ENCODE assay signal across 17 cellular contexts in genomic region chr2:235859651-235860050, GRCh38.
A peak's percentile ranks its signal among the peaks of the same experiment; 100 is the strongest.
DNase-seq lines count a peak whose midpoint lies in the region; ATAC-seq and TF ChIP-seq lines count a peak whose summit lies in the region.
"Had no signal": no experiment of that assay in that cellular context is flagged by ENCODE, and none has a peak within 500 bp of the region (broad histone marks: within the 10 kb centered on the region; RNA-seq: fewer than 3 reads in every experiment).

No MANE protein-coding gene starts in this region.

- H3K4ac ChIP-seq in neuronal stem cell (ENCODE audit: low read length), result no peak overlapping the region

- POLR2A ChIA-PET in HEK293 (lab: Yijun Ruan, JAX), result no interaction called here

- no peak overlapping the region for H2BK15ac ChIP-seq in neuronal stem cell (ENCODE audit: low read length)

- CTCF ChIA-PET in HEK293 (lab: Yijun Ruan, JAX), result interaction anchor here (0.6 kb wide), 1 partner anchor 1202 kb away, joined by 3 read pairs; no protein-coding TSS in a partner anchor

- H3K9ac ChIP-seq in neuronal stem cell (ENCODE audit: low read depth, low read length, poor library complexity), result no peak overlapping the region

- H3K4me3 ChIP-seq in HEK293 (ENCODE audit: low read depth, low read length) (no peak overlapping the region), brain microvascular endothelial cell (ENCODE audit: low read depth, low read length) (no peak overlapping the region), neuronal stem cell (ENCODE audit: low read length in 2 of 2) (no peak overlapping the region), dorsolateral prefrontal cortex (no peak overlapping the region)
- H3K4me3 ChIP-seq: HAP-1, lower lobe of right lung had no signal

- H3K27ac ChIP-seq in HEK293 (ENCODE audit: extremely low read depth, low read depth, low read length) (no peak overlapping the region), brain microvascular endothelial cell (peak overlapping the region; percentile 54), neuronal stem cell (replicated peaks; ENCODE audit: low read length) (no peak overlapping the region), dorsolateral prefrontal cortex (peak overlapping the region in 3 of 59 donors; percentile 7 to 58 (median 27))
- H3K27ac ChIP-seq: lower lobe of right lung had no signal

- H3K4me2 ChIP-seq in neuronal stem cell (ENCODE audit: insufficient read depth, low read length, poor library complexity, severe bottlenecking), result no peak overlapping the region

- H4K91ac ChIP-seq in neuronal stem cell (ENCODE audit: low read depth, low read length, poor library complexity), result no peak overlapping the region

- H2BK5ac ChIP-seq in neuronal stem cell (ENCODE audit: low read length), result no peak overlapping the region

- no peaks in the 10 kb centered on the region for H3K79me1 ChIP-seq in neuronal stem cell (ENCODE audit: low read depth, low read length)

- in situ Hi-C loops in brain microvascular endothelial cell (cut with HindIII; ENCODE audit: low pct_ligation_motif_present, low sequenced_read_pairs), result no loop called here

- no peak overlapping the region for H3K18ac ChIP-seq in neuronal stem cell (ENCODE audit: low read length)

- no peak overlapping the region for H2BK12ac ChIP-seq in neuronal stem cell (ENCODE audit: low read length)

- H3K23ac ChIP-seq in neuronal stem cell (ENCODE audit: low read depth, low read length, poor library complexity), result no peak overlapping the region

- ATAC-seq in left cardiac atrium (peak; percentile 68 to 80), GM21360 (IDR thresholded peaks at IDR 0.05; ENCODE audit: unreplicated experiment) (no peak), HG03196 (IDR thresholded peaks at IDR 0.05; ENCODE audit: unreplicated experiment) (no peak)
- ATAC-seq: activated T-cell treated with anti-CD3 and anti-CD28 coated beads, Interleukin-2, amount 50 U/mL, for 72 hours; lower lobe of right lung had no signal

- no CpG with 5 or more reads among the region's 8 CpGs for WGBS in neuronal stem cell (ENCODE audit: extremely low coverage in 2 of 2, insufficient read length in 2 of 2, insufficient replicate concordance in 1 of 2), 2 donors

- H3K9me3 ChIP-seq in HEK293 (ENCODE audit: control insufficient read depth, insufficient read depth, low read depth, low read length) (no peaks in the 10 kb centered on the region), neuronal stem cell (replicated peaks in 1 of 2; ENCODE audit: control insufficient read depth in 2 of 2, insufficient read depth in 1 of 2, low read depth in 1 of 2, low read length in 2 of 2) (peaks cover 0 to 1% of the 10 kb centered on the region in 2 donors)
- H3K9me3 ChIP-seq: HAP-1, lower lobe of right lung had no signal

- no peak for TF ChIP-seq CTCF in HEK293 (tag by site-specific recombination; IDR thresholded peaks at IDR 0.05)
- no peak for TF ChIP-seq CTCF in brain microvascular endothelial cell (IDR thresholded peaks at IDR 0.05; ENCODE audit: low read depth, low read length, missing control alignments)
- TF ChIP-seq CTCF in dorsolateral prefrontal cortex (IDR thresholded peaks at IDR 0.05 in 54 of 56, conservative IDR thresholded peaks at IDR 0.05 in 2 of 56; ENCODE audit: low read depth in 1 of 56, partially characterized antibody in 56 of 56), result no peak

- H3K36me3 ChIP-seq in HEK293 (ENCODE audit: control insufficient read depth in 2 of 2, insufficient read depth in 1 of 2, low read length in 2 of 2) (no peaks in the 10 kb centered on the region), brain microvascular endothelial cell (replicated peaks) (no peaks in the 10 kb centered on the region), neuronal stem cell (replicated peaks in 1 of 2; ENCODE audit: control insufficient read depth in 2 of 2, insufficient read depth in 2 of 2, low read length in 2 of 2) (peaks cover 5 to 16% of the 10 kb centered on the region in 2 donors)
- H3K36me3 ChIP-seq: HAP-1, lower lobe of right lung had no signal

- no peak overlapping the region for H2BK120ac ChIP-seq in neuronal stem cell (ENCODE audit: low read depth, low read length)

- H3K14ac ChIP-seq in neuronal stem cell (ENCODE audit: low read length), result no peak overlapping the region

- H3K27me3 ChIP-seq in brain microvascular endothelial cell (replicated peaks), result no peaks in the 10 kb centered on the region
- no peaks in the 10 kb centered on the region for H3K27me3 ChIP-seq in neuronal stem cell (ENCODE audit: control insufficient read depth in 3 of 3, insufficient read depth in 3 of 3, low read depth in 1 of 3, low read length in 3 of 3)
- no peaks in the 10 kb centered on the region for H3K27me3 ChIP-seq in dorsolateral prefrontal cortex

- intact Hi-C loops in left cardiac atrium (cut with DNase I), result no loop called here
- intact Hi-C loops in dorsolateral prefrontal cortex (cut with DNase I), result no loop called here

- H4K8ac ChIP-seq in neuronal stem cell (ENCODE audit: low read depth, low read length), result no peak overlapping the region

- H3K4me1 ChIP-seq in HEK293 (ENCODE audit: control insufficient read depth, insufficient read depth, low read length), result no peaks in the 10 kb centered on the region
- H3K4me1 ChIP-seq in neuronal stem cell (ENCODE audit: control insufficient read depth in 2 of 2, insufficient read depth in 1 of 2, low read depth in 1 of 2, low read length in 2 of 2), result peaks cover 3 to 16% of the 10 kb centered on the region in 2 donors
- H3K4me1 ChIP-seq: lower lobe of right lung had no signal

- DNase-seq in brain microvascular endothelial cell (no peak), left cardiac atrium (peak; percentile 37), neuronal stem cell (ENCODE audit: low spot score) (no peak), NCI-H2196 (lab: John Stamatoyannopoulos, UW; ENCODE audit: unreplicated experiment) (no peak), dorsolateral prefrontal cortex (no peak)
- DNase-seq: activated CD4-positive, CD25-positive, alpha-beta regulatory T cell; activated T-cell treated with anti-CD3 and anti-CD28 coated beads, Interleukin-2, amount 50 U/mL, for 72 hours; CD4-positive, alpha-beta T cell; foreskin fibroblast; lower lobe of right lung; naive B cell; NCI-H1092; NCI-H2171 treated with DMSO at 0.1 percent for 48 hours had no signal

- no peak overlapping the region for H2AK5ac ChIP-seq in neuronal stem cell (ENCODE audit: low read depth, low read length)

- peak overlapping the region; percentile 2 for H2AFZ ChIP-seq in neuronal stem cell (ENCODE audit: low read length)

TF ChIP-seq in HEK293, 187 proteins besides CTCF, POLR2A, EP300 and RAD21:
- TF ChIP-seq TRIM28 (IDR thresholded peaks at IDR 0.05; ENCODE audit: borderline replicate concordance, low read length), result peak; percentile 42; the same call in 1 of the 2 replicates
- TF ChIP-seq KLF10 (tag by site-specific recombination; IDR thresholded peaks at IDR 0.05), result no peak

Comparison
In these comparisons a context has a peak if more than half of its experiments do, and no peak if none do; other contexts are left out.
1. ATAC-seq: peak in left cardiac atrium (2 of 2); none in GM21360 (single experiment) and HG03196 (single experiment).